8 cellular contexts compared by ENCODE assay signal in the genomic region with DNA sequence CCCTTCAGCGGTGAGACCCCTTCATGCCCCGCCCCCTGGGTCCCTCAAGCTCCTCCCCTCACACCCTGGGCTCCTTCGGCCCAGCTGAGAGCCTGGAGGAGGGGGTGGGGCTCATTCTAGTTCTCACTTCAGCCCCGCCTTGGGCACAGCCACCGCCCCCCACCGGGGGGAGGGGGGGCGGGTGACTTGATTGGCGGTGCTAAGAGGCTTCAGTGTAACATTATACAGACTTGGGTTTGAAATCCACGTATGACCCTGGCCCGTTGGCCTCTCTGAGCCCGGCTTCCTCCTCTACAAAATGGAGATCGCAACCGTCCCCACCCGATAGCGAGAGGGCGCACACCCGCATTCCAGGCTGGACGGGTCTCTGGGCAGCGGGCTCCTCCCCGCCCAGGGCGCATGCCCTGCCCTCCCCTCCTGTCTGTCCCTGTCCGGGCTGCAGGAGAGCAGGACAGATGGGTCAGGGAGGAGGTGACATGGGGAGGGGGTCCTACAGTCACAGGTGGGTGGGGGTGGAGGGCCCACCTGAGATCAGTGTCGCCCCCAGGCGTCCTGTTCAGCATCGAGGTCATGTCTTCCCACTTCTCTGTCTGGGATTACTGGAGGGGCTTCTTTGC. TPM values are rescaled to one million over a fixed set of nuclear protein-coding genes. Genes with fewer than 3 reads are reported as not detected.
DNase-seq lines count a peak whose midpoint lies in the region; ATAC-seq and TF ChIP-seq lines count a peak whose summit lies in the region.

No MANE protein-coding gene starts in this region.

- WGBS in SK-N-SH (ENCODE audit: low lambda C conversion rate), result 13% methylated on average over 19 of the region's 25 CpGs
- 7 to 27% methylated on average over 3 to 17 of the region's 25 CpGs for WGBS in testis, 2 donors

- CTCF ChIA-PET in SK-N-SH (lab: Yijun Ruan, JAX), result interaction anchor here (1.0 to 1.1 kb wide), 2 partner anchors 16 to 54 kb away, joined by 3 read pairs; no protein-coding TSS in a partner anchor

- no peaks in the 10 kb centered on the region for H3K9me2 ChIP-seq in SK-N-SH

- ATAC-seq in GM18870 (IDR thresholded peaks at IDR 0.05; ENCODE audit: unreplicated experiment) (no peak), GM21515 (IDR thresholded peaks at IDR 0.05; ENCODE audit: unreplicated experiment) (no peak)

- no peaks in the 10 kb centered on the region for H4K20me1 ChIP-seq in SK-N-SH (ENCODE audit: insufficient read depth)

- H3K36me3 ChIP-seq in SK-N-SH (replicated peaks in 1 of 2; ENCODE audit: control insufficient read depth in 1 of 2, insufficient read depth in 2 of 2, low read length in 1 of 2), result no peaks in the 10 kb centered on the region
- no peaks in the 10 kb centered on the region for H3K36me3 ChIP-seq in testis (ENCODE audit: low read depth, missing control alignments)

- H3K36me3 Mint-ChIP-seq in mesothelial cell of epicardium, result no peaks in the 10 kb centered on the region

- peak overlapping the region; percentile 58 for H3K4me3 Mint-ChIP-seq in mesothelial cell of epicardium

- H2AFZ ChIP-seq in SK-N-SH (ENCODE audit: low read depth), result peak overlapping the region; percentile 74; the same call in 1 of the 2 replicates

- H3K27ac ChIP-seq in SK-N-SH (ENCODE audit: low read depth in 2 of 2, low read length in 1 of 2) (no peak overlapping the region), testis (no peak overlapping the region)

- no peak for TF ChIP-seq RAD21 in SK-N-SH (IDR thresholded peaks at IDR 0.05; ENCODE audit: low read length)

- DNase-seq in HT-29 (ENCODE audit: low spot score), result peak; percentile 27
- DNase-seq in SK-N-SH, result peak; percentile 72
- DNase-seq in effector CD8-positive, alpha-beta T cell (lab: John Stamatoyannopoulos, UW), result peak; percentile 43
- peak; percentile 64 to 86 for DNase-seq in mesothelial cell of epicardium (ENCODE audit: low spot score in 2 of 2, unreplicated experiment in 2 of 2)
- DNase-seq in testis, result peak; percentile 53
- no peak for DNase-seq in epidermal melanocyte (ENCODE audit: insufficient read length, low spot score)

- no peak overlapping the region for H3K27ac Mint-ChIP-seq in mesothelial cell of epicardium

- H3K27me3 ChIP-seq in SK-N-SH (ENCODE audit: insufficient read depth), result no peaks in the 10 kb centered on the region
- H3K27me3 ChIP-seq in testis, result no peaks in the 10 kb centered on the region

- intact Hi-C loops in testis (cut with DNase I; ENCODE audit: low total_unique reads), result no loop called here

- no peaks in the 10 kb centered on the region for H3K9me3 Mint-ChIP-seq in mesothelial cell of epicardium

- no peak for TF ChIP-seq EP300 in SK-N-SH (IDR thresholded peaks at IDR 0.05; ENCODE audit: borderline replicate concordance in 1 of 2, low read depth in 1 of 2, low read length in 1 of 2)

- POLR2A ChIA-PET in SK-N-SH (lab: Yijun Ruan, JAX), result no interaction called here

- H3K9me3 ChIP-seq in SK-N-SH (no peaks in the 10 kb centered on the region), testis (no peaks in the 10 kb centered on the region)

- H3K79me2 ChIP-seq in SK-N-SH (ENCODE audit: insufficient read depth), result no peaks in the 10 kb centered on the region

- H3K4me3 ChIP-seq in SK-N-SH (ENCODE audit: low read depth in 2 of 2, low read length in 1 of 2) (peak overlapping the region; percentile 38 to 41; a peak in 3 of 4 replicates), testis (peak overlapping the region; percentile 18 to 31)

- H3K4me1 ChIP-seq in SK-N-SH (ENCODE audit: control insufficient read depth in 1 of 2, insufficient read depth in 2 of 2, low read depth in 1 of 2, low read length in 1 of 2) (peaks cover 0 to 3% of the 10 kb centered on the region in 2 experiments; a peak in 1 of 4 replicates), testis (peaks cover 6% of the 10 kb centered on the region)

- TF ChIP-seq CTCF in SK-N-SH (IDR thresholded peaks at IDR 0.05) (no peak), mesothelial cell of epicardium (IDR thresholded peaks at IDR 0.05; ENCODE audit: unreplicated experiment) (no peak), testis (IDR thresholded peaks at IDR 0.05) (no peak)

- H3F3A ChIP-seq in SK-N-SH (replicated peaks; ENCODE audit: insufficient read depth), result no peaks in the 10 kb centered on the region

- no peak for TF ChIP-seq POLR2A in testis (IDR thresholded peaks at IDR 0.05)

- H3K4me2 ChIP-seq in SK-N-SH, result peak overlapping the region; percentile 64; the same call in 1 of the 2 replicates

- peaks cover 4% of the 10 kb centered on the region for H3K4me1 Mint-ChIP-seq in mesothelial cell of epicardium

- H3K9ac ChIP-seq in SK-N-SH, result no peak overlapping the region

- H3K27me3 Mint-ChIP-seq in mesothelial cell of epicardium (ENCODE audit: low read depth), result no peaks in the 10 kb centered on the region

TF ChIP-seq in SK-N-SH, 30 proteins besides CTCF, POLR2A, EP300 and RAD21:
- 0 out of 2 replicates have a peak, but pooled peaks have one; percentile 7 for TF ChIP-seq NRF1 (IDR thresholded peaks at IDR 0.05; ENCODE audit: low read depth, low read length)
- TF ChIP-seq, protein P1, sequence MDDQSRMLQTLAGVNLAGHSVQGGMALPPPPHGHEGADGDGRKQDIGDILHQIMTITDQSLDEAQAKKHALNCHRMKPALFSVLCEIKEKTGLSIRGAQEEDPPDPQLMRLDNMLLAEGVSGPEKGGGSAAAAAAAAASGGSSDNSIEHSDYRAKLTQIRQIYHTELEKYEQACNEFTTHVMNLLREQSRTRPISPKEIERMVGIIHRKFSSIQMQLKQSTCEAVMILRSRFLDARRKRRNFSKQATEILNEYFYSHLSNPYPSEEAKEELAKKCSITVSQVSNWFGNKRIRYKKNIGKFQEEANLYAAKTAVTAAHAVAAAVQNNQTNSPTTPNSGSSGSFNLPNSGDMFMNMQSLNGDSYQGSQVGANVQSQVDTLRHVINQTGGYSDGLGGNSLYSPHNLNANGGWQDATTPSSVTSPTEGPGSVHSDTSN (IDR thresholded peaks at IDR 0.05), result no peak

RNA-seq across cellular contexts. Expression of a gene that starts 5.1 kb away (rescaled TPM):
- total RNA-seq in HT-29 (2014; rRNA removed; shearing (Covaris generic)), result not detected in 2 replicates
- polyA plus RNA-seq in SK-N-SH (2012; rRNA removed), result 0.37 and 0.41 TPM in 2 replicates
- 0.18 and 0.25 TPM in 2 replicates for polyA plus RNA-seq in SK-N-SH (2012; cell fraction: cytosol; rRNA removed)
- polyA plus RNA-seq in SK-N-SH (2012; cell fraction: nucleus; rRNA removed), result 2.0 and 2.4 TPM in 2 replicates
- 2.9 to 3.6 TPM (median 3.0 TPM) in 3 replicates for total RNA-seq in mesothelial cell of epicardium
- 1 to 10 TPM; 3.7 to 4.2 TPM for total RNA-seq in testis
- polyA plus RNA-seq in testis (ENCODE audit: insufficient read depth, low read depth, low replicate concordance), result 2.3 TPM

RNA-seq across cellular contexts. Expression of a gene that starts 24.8 kb away (rescaled TPM):
- 0.34 and 0.43 TPM in 2 replicates for total RNA-seq in HT-29 (2014; rRNA removed; shearing (Covaris generic))
- polyA plus RNA-seq in SK-N-SH (2012; rRNA removed), result 0.97 and 1.6 TPM in 2 replicates
- 0.71 and 1.2 TPM in 2 replicates for polyA plus RNA-seq in SK-N-SH (2012; cell fraction: cytosol; rRNA removed)
- 0.95 and 2.1 TPM in 2 replicates for polyA plus RNA-seq in SK-N-SH (2012; cell fraction: nucleus; rRNA removed)
- 1.6 to 1.9 TPM (median 1.7 TPM) in 3 replicates for total RNA-seq in mesothelial cell of epicardium
- 1 to 10 TPM in 1 of 2 donors, under 1 TPM in 1; 0.87 to 1.2 TPM for total RNA-seq in testis
- 0.42 TPM for polyA plus RNA-seq in testis (ENCODE audit: insufficient read depth, low read depth, low replicate concordance)

RNA-seq across cellular contexts. Expression of a gene that starts 26.8 kb away (rescaled TPM):
- not detected in 2 replicates for total RNA-seq in HT-29 (2014; rRNA removed; shearing (Covaris generic))
- polyA plus RNA-seq in SK-N-SH (2012; rRNA removed) (0.03 TPM in 2 replicates), testis (ENCODE audit: insufficient read depth, low read depth, low replicate concordance) (9.9 TPM)
- polyA plus RNA-seq in SK-N-SH (2012; cell fraction: cytosol; rRNA removed), result 0.01 TPM in 1 of 2 replicates, not detected in the other
- polyA plus RNA-seq in SK-N-SH (2012; cell fraction: nucleus; rRNA removed), result 0.24 and 0.46 TPM in 2 replicates
- total RNA-seq in mesothelial cell of epicardium (3.0 to 3.5 TPM (median 3.2 TPM) in 3 replicates), testis (1 to 10 TPM; 6.5 to 6.9 TPM)

RNA-seq across cellular contexts. Expression of a gene that starts 30.8 kb away (rescaled TPM):
- not detected in 2 replicates for total RNA-seq in HT-29 (2014; rRNA removed; shearing (Covaris generic))
- 0.05 and 0.23 TPM in 2 replicates for polyA plus RNA-seq in SK-N-SH (2012; rRNA removed)
- polyA plus RNA-seq in SK-N-SH (2012; cell fraction: cytosol; rRNA removed), result 0.03 and 0.08 TPM in 2 replicates
- 0.06 and 0.11 TPM in 2 replicates for polyA plus RNA-seq in SK-N-SH (2012; cell fraction: nucleus; rRNA removed)
- 5.0 to 6.3 TPM (median 6.3 TPM) in 3 replicates for total RNA-seq in mesothelial cell of epicardium
- 10 to 100 TPM in 1 of 2 donors, 1 to 10 TPM in 1; 9.0 to 11.7 TPM for total RNA-seq in testis
- polyA plus RNA-seq in testis (ENCODE audit: insufficient read depth, low read depth, low replicate concordance), result 31.2 TPM

RNA-seq across cellular contexts. Expression of a gene that starts 44.6 kb away (rescaled TPM):
- not detected in 2 replicates for total RNA-seq in HT-29 (2014; rRNA removed; shearing (Covaris generic))
- polyA plus RNA-seq in SK-N-SH (2012; rRNA removed), result not detected in 2 replicates
- polyA plus RNA-seq in SK-N-SH (2012; cell fraction: cytosol; rRNA removed), result not detected in 2 replicates
- polyA plus RNA-seq in SK-N-SH (2012; cell fraction: nucleus; rRNA removed), result not detected in 2 replicates
- total RNA-seq in mesothelial cell of epicardium, result not detected in 3 replicates
- under 1 TPM in 1 of 2 donors, not detected in 1; 0.16 TPM for total RNA-seq in testis
- not detected for polyA plus RNA-seq in testis (ENCODE audit: insufficient read depth, low read depth, low replicate concordance)
